ENCODE assay signal across 8 cellular contexts in the genomic region with DNA sequence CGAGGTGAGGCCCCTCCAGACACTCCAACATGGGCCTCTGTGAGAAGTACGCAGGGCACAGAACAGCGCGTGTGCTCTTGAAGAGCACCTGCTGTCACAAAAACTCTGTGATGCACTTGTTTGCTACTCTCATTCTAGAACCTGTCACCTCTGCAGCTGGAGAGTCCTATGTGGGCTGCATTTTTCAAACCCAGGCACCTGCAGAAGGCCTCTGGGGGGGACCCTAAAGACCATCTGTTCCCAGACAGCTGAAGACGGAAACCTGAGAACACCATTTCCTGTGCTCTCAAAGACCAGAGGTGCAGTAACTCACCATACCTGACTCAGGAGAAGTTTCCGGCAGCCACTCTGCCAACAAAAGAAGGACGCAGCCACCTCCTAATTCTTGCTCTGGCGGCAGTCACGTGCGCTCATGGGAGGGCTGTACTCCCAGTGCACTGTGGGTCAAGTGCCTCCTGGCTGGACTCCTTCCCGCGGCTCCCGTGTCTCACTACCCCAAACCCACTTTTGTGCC. TPM values are rescaled to one million over a fixed set of nuclear protein-coding genes. Genes with fewer than 3 reads are reported as not detected.
DNase-seq lines count a peak whose midpoint lies in the region; ATAC-seq and TF ChIP-seq lines count a peak whose summit lies in the region.

No MANE protein-coding gene starts in this region.

- H3K9me3 Mint-ChIP-seq in activated T-cell treated with anti-CD3 and anti-CD28 coated beads, Interleukin-2, amount 50 U/mL, for 72 hours: no peaks in the 10 kb centered on the region

- H3K36me3 ChIP-seq in upper lobe of right lung: no peaks in the 10 kb centered on the region

- no peaks in the 10 kb centered on the region for H3K9me3 ChIP-seq in upper lobe of right lung

- H3K27me3 ChIP-seq in layer of hippocampus (ENCODE audit: control insufficient read depth, insufficient read depth, low read length) (no peaks in the 10 kb centered on the region), upper lobe of right lung (no peaks in the 10 kb centered on the region)

- H3K4me1 ChIP-seq in upper lobe of right lung: peaks cover 82% of the 10 kb centered on the region

- H3K4me1 Mint-ChIP-seq in activated T-cell treated with anti-CD3 and anti-CD28 coated beads, Interleukin-2, amount 50 U/mL, for 72 hours (ENCODE audit: low read depth): peaks cover 96% of the 10 kb centered on the region

- peak overlapping the region; percentile 57 to 85 for H3K4me3 Mint-ChIP-seq in activated T-cell treated with anti-CD3 and anti-CD28 coated beads, Interleukin-2, amount 50 U/mL, for 72 hours

- intact Hi-C loops in upper lobe of right lung (cut with DNase I): no loop called here

- peaks cover 0 to 6% of the 10 kb centered on the region in 2 donors for H3K36me3 Mint-ChIP-seq in activated T-cell treated with anti-CD3 and anti-CD28 coated beads, Interleukin-2, amount 50 U/mL, for 72 hours (ENCODE audit: insufficient read depth in 2 of 2)

- no peak overlapping the region for H3K4me3 ChIP-seq in upper lobe of right lung

- H3K27me3 Mint-ChIP-seq in activated T-cell treated with anti-CD3 and anti-CD28 coated beads, Interleukin-2, amount 50 U/mL, for 72 hours (ENCODE audit: low read depth): no peaks in the 10 kb centered on the region

- DNase-seq in activated T-cell treated with anti-CD3 and anti-CD28 coated beads for 1 hour (ENCODE audit: low read depth) (peak; percentile 12), activated T-cell treated with anti-CD3 and anti-CD28 coated beads for 4 hours (no peak), upper lobe of right lung (peak; percentile 89), AG08396 (ENCODE audit: low spot score) (no peak)
- peak; percentile 48 to 52 for DNase-seq in activated T-cell treated with anti-CD3 and anti-CD28 coated beads, Interleukin-2, amount 50 U/mL, for 72 hours

- H3K27ac ChIP-seq in layer of hippocampus (ENCODE audit: low read depth, low read length) (peak overlapping the region; percentile 39), upper lobe of right lung (no peak overlapping the region)

- TF ChIP-seq CTCF in upper lobe of right lung (IDR thresholded peaks at IDR 0.05): no peak

- H3K27ac Mint-ChIP-seq in activated T-cell treated with anti-CD3 and anti-CD28 coated beads, Interleukin-2, amount 50 U/mL, for 72 hours: peak overlapping the region; percentile 74

- ATAC-seq in activated T-cell treated with anti-CD3 and anti-CD28 coated beads, Interleukin-2, amount 50 U/mL, for 72 hours (replicated peaks in 1 of 2): peak; percentile 45 to 58
- ATAC-seq in upper lobe of right lung: peak; percentile 76
- ATAC-seq in GM21786 (IDR thresholded peaks at IDR 0.05; ENCODE audit: unreplicated experiment): no peak
- no peak for ATAC-seq in HG03439 (IDR thresholded peaks at IDR 0.05; ENCODE audit: unreplicated experiment)

RNA-seq across cellular contexts. Expression of gene RANBP3, which starts 28.1 kb away (rescaled TPM):
- 100 to 1,000 TPM in 1 of 2 donors, 10 to 100 TPM in 1; 89.2 to 108 TPM for total RNA-seq in activated T-cell treated with anti-CD3 and anti-CD28 coated beads, Interleukin-2, amount 50 U/mL, for 72 hours
- 65.5 TPM for total RNA-seq in upper lobe of right lung

RNA-seq across cellular contexts. Expression of gene CAPS, which starts 35.8 kb away (rescaled TPM):
- 10 to 100 TPM; 12.9 to 20.9 TPM for total RNA-seq in activated T-cell treated with anti-CD3 and anti-CD28 coated beads, Interleukin-2, amount 50 U/mL, for 72 hours
- total RNA-seq in upper lobe of right lung: 12.5 TPM

RNA-seq across cellular contexts. Expression of gene VMAC, which starts 45.2 kb away (rescaled TPM):
- total RNA-seq in activated T-cell treated with anti-CD3 and anti-CD28 coated beads, Interleukin-2, amount 50 U/mL, for 72 hours: 10 to 100 TPM in 1 of 2 donors, 1 to 10 TPM in 1; 8.7 to 10.5 TPM
- total RNA-seq in upper lobe of right lung: 6.8 TPM

RNA-seq across cellular contexts. Expression of gene NDUFA11, which starts 46.3 kb away (rescaled TPM):
- total RNA-seq in activated T-cell treated with anti-CD3 and anti-CD28 coated beads, Interleukin-2, amount 50 U/mL, for 72 hours: 100 to 1,000 TPM; 158 to 174 TPM
- total RNA-seq in upper lobe of right lung: 134 TPM

Comparison
In these comparisons a context has a peak if more than half of its experiments do, and no peak if none do; other contexts are left out.
1. DNase-seq: peak in activated T-cell treated with anti-CD3 and anti-CD28 coated beads for 1 hour (single experiment), activated T-cell treated with anti-CD3 and anti-CD28 coated beads, Interleukin-2, amount 50 U/mL, for 72 hours (2 of 2) and upper lobe of right lung (single experiment); none in activated T-cell treated with anti-CD3 and anti-CD28 coated beads for 4 hours (single experiment) and AG08396 (single experiment).
2. ATAC-seq: peak in activated T-cell treated with anti-CD3 and anti-CD28 coated beads, Interleukin-2, amount 50 U/mL, for 72 hours (2 of 2) and upper lobe of right lung (single experiment); none in GM21786 (single experiment) and HG03439 (single experiment).